8 cellular contexts compared by ENCODE assay signal in genomic region chr18:61600422-61600821, GRCh38.
"Had no signal": no experiment of that assay in that cellular context is flagged by ENCODE, and none has a peak within 500 bp of the region (broad histone marks: within the 10 kb centered on the region; RNA-seq: fewer than 3 reads in every experiment).

No MANE protein-coding gene starts in this region.

- H2AFZ ChIP-seq: GM23338 had no signal

- DNase-seq: H9, HCEC 1CT, KG1 had no signal

- H3K4me3 ChIP-seq: GM23338, K562 had no signal

- FAIRE-seq: H1, H54, HTR-8/SVneo, K562 had no signal

- ATAC-seq: GM23338, K562 had no signal

- H3K4me2 ChIP-seq: GM23338 had no signal
